Comparison of ENCODE assay signal across 8 cellular contexts in the genomic region with DNA sequence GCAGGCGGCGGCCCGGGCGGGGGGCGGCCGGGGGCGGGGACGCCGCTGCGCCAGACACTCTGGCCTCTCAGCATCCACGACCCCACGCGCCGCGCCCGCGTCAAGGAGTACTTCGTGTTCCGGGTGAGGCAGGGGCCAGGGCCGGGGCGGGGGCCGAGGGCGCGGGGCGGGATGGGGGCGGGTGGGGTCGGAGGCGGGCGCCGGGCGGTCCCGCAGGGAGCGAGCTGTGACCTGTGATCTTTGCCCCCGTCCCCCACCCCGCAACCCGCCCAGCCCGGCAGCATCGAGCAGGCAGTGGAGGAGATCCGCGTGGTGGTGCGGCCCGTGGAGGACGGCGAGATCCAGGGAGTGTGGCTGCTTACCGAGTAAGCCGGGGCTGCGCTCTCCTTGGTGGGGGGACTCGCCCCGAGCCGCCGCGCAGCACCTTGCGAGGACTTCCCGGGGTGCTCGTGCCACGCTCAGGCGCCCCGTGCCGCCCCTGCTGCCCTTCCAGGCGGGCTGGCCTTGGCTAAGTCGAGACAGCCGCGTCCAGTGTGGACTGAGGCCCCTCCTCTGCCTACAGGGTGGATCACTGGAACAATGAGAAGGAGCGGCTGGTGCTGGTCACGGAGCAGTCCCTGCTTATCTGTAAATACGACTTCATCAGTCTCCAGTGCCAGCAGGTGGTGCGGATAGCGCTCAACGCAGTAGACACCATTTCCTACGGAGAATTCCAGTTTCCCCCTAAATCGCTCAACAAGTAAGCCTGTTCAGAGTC. TPM values are rescaled to one million over a fixed set of nuclear protein-coding genes. Genes with fewer than 3 reads are reported as not detected.
A peak's percentile ranks its signal among the peaks of the same experiment; 100 is the strongest.
DNase-seq lines count a peak whose midpoint lies in the region; ATAC-seq and TF ChIP-seq lines count a peak whose summit lies in the region.

No MANE protein-coding gene starts in this region.

- H3K27me3 ChIP-seq in HAP-1 (ENCODE audit: low read depth), result no peaks in the 10 kb centered on the region
- no peaks in the 10 kb centered on the region for H3K27me3 ChIP-seq in rectal smooth muscle tissue (ENCODE audit: control insufficient read depth, insufficient read depth, low read length)

- H3K36me3 Mint-ChIP-seq in activated naive CD4-positive, alpha-beta T cell treated with anti-CD3 and anti-CD28 coated beads, Interleukin-2, amount 50 U/mL, for 24 hours, result peaks cover 1% of the 10 kb centered on the region

- H3K9me3 Mint-ChIP-seq in activated naive CD4-positive, alpha-beta T cell treated with anti-CD3 and anti-CD28 coated beads, Interleukin-2, amount 50 U/mL, for 24 hours, result no peaks in the 10 kb centered on the region

- intact Hi-C loops in left ventricle myocardium superior (cut with micrococcal nuclease), result no loop called here

- no peaks in the 10 kb centered on the region for H3K9me3 ChIP-seq in HAP-1

- H3K27ac Mint-ChIP-seq in activated naive CD4-positive, alpha-beta T cell treated with anti-CD3 and anti-CD28 coated beads, Interleukin-2, amount 50 U/mL, for 24 hours, result no peak overlapping the region

- H3K36me3 ChIP-seq in HAP-1 (replicated peaks) (peaks cover 5% of the 10 kb centered on the region), rectal smooth muscle tissue (ENCODE audit: control insufficient read depth, insufficient read depth, low read length) (peaks cover 23% of the 10 kb centered on the region)

- H3K4me3 Mint-ChIP-seq in activated naive CD4-positive, alpha-beta T cell treated with anti-CD3 and anti-CD28 coated beads, Interleukin-2, amount 50 U/mL, for 24 hours, result peak overlapping the region; percentile 96

- TF ChIP-seq CTCF in GM13977 (IDR thresholded peaks at IDR 0.05; ENCODE audit: extremely low read depth, insufficient read depth, missing control alignments), result no peak

- no peaks in the 10 kb centered on the region; the same call in 1 of the 2 replicates for H3K4me1 ChIP-seq in HAP-1
- peaks cover 16% of the 10 kb centered on the region for H3K4me1 ChIP-seq in rectal smooth muscle tissue (ENCODE audit: control insufficient read depth, insufficient read depth, low read length)

- H3K4me3 ChIP-seq in HAP-1 (peak overlapping the region; percentile 93), rectal smooth muscle tissue (ENCODE audit: low read length) (peak overlapping the region; percentile 75)

- ATAC-seq in left ventricle myocardium superior, result peak; percentile 5

- DNase-seq in EL (peak; percentile 38), HAP-1 (ENCODE audit: low spot score in 2 of 2) (peak; percentile 9 to 40), NCI-H2196 (lab: John Stamatoyannopoulos, UW; ENCODE audit: unreplicated experiment) (peak; percentile 34), left ventricle myocardium superior (peak; percentile 37), GM13977 (ENCODE audit: low spot score) (no peak), NCI-H226 (no peak)

- no peaks in the 10 kb centered on the region for H3K27me3 Mint-ChIP-seq in activated naive CD4-positive, alpha-beta T cell treated with anti-CD3 and anti-CD28 coated beads, Interleukin-2, amount 50 U/mL, for 24 hours

- in situ Hi-C loops in HAP-1 (cut with MboI; ENCODE audit: low sequenced_read_pairs), result no loop called here
- in situ Hi-C loops in GM13977 (cut with MboI; ENCODE audit: low pct_unique_long_range_greater_than_20kb, low sequenced_read_pairs, unreplicated experiment), result no loop called here

- peak overlapping the region; percentile 72 for H3K27ac ChIP-seq in rectal smooth muscle tissue (ENCODE audit: low read depth, low read length)

- H3K9ac ChIP-seq in rectal smooth muscle tissue (ENCODE audit: low read length), result peak overlapping the region; percentile 56

- peaks cover 41% of the 10 kb centered on the region for H3K4me1 Mint-ChIP-seq in activated naive CD4-positive, alpha-beta T cell treated with anti-CD3 and anti-CD28 coated beads, Interleukin-2, amount 50 U/mL, for 24 hours

RNA-seq across cellular contexts. Expression of a gene that starts 0.5 kb away (rescaled TPM):
- 48.6 TPM for total RNA-seq in left ventricle myocardium superior

RNA-seq across cellular contexts. Expression of a gene that starts 14.0 kb away (rescaled TPM):
- 11.6 TPM for total RNA-seq in left ventricle myocardium superior

RNA-seq across cellular contexts. Expression of a gene that starts 24.6 kb away (rescaled TPM):
- 12.5 TPM for total RNA-seq in left ventricle myocardium superior

RNA-seq across cellular contexts. Expression of a gene that starts 27.0 kb away (rescaled TPM):
- total RNA-seq in left ventricle myocardium superior, result 0.05 TPM

Comparison
In these comparisons a context has a peak if more than half of its experiments do, and no peak if none do; other contexts are left out.
1. DNase-seq: peak in EL (single experiment), HAP-1 (2 of 2), NCI-H2196 (single experiment) and left ventricle myocardium superior (single experiment); none in GM13977 (single experiment) and NCI-H226 (single experiment).